In genomic region chr2:34998726-34999125, GRCh38 we compare ENCODE assay signal across 22 cellular contexts.
"Had no signal": no experiment of that assay in that cellular context is flagged by ENCODE, and none has a peak within 500 bp of the region (broad histone marks: within the 10 kb centered on the region; RNA-seq: fewer than 3 reads in every experiment).

No MANE protein-coding gene starts in this region.

- H3K27ac ChIP-seq: colonic mucosa, epithelial cell of prostate, esophagus squamous epithelium, gastrocnemius medialis, heart right ventricle, left lung, lower lobe of right lung had no signal

- H3K27me3 ChIP-seq: colonic mucosa, esophagus squamous epithelium, gastrocnemius medialis, heart right ventricle, left lung had no signal

- DNase-seq: colonic mucosa; cortex of kidney; effector CD8-positive, alpha-beta T cell; effector memory CD8-positive, alpha-beta T cell; endodermal cell; erythroblast; esophagus squamous epithelium; foreskin fibroblast; foreskin melanocyte; gastrocnemius medialis; glutamatergic neuron; head of caudate nucleus; heart right ventricle; hippocampal formation; left cardiac atrium; left lung; left ventricle myocardium superior; lower lobe of right lung; mesenchymal stem cell; mucosa of descending colon had no signal

- H3K4me1 ChIP-seq: colonic mucosa, esophagus squamous epithelium, gastrocnemius medialis, heart right ventricle, left lung, lower lobe of right lung had no signal

- H3K4me3 ChIP-seq: colonic mucosa, esophagus squamous epithelium, gastrocnemius medialis, heart right ventricle, left lung, lower lobe of right lung, mucosa of descending colon had no signal

- H3K9me3 ChIP-seq: colonic mucosa, esophagus squamous epithelium, gastrocnemius medialis, heart right ventricle, left lung, lower lobe of right lung had no signal

- ATAC-seq: effector memory CD8-positive, alpha-beta T cell; esophagus mucosa; gastrocnemius medialis; heart right ventricle; left cardiac atrium; left lung; left ventricle myocardium superior; lower lobe of right lung; mucosa of descending colon had no signal

- H3K36me3 ChIP-seq: colonic mucosa, esophagus squamous epithelium, gastrocnemius medialis, heart right ventricle, left lung, lower lobe of right lung had no signal
